ENCODE assay signal across 26 cellular contexts in genomic region chr12:120914794-120915193, GRCh38.
"Had no signal": no experiment of that assay in that cellular context is flagged by ENCODE, and none has a peak within 500 bp of the region (broad histone marks: within the 10 kb centered on the region; RNA-seq: fewer than 3 reads in every experiment).

No MANE protein-coding gene starts in this region.

- H3K27me3 ChIP-seq: cardiac muscle cell, esophagus muscularis mucosa, gastroesophageal sphincter, suprapubic skin, tibial nerve, uterus had no signal

- H3K9ac ChIP-seq: parathyroid adenoma had no signal

- H3K27ac Mint-ChIP-seq: activated naive CD4-positive, alpha-beta T cell treated with anti-CD3 and anti-CD28 coated beads for 36 hours; activated naive CD8-positive, alpha-beta T cell treated with anti-CD3 and anti-CD28 coated beads, Interleukin-2, amount 10 ng/mL, durations not matched to agents 7 days and 5 days; activated T-cell treated with anti-CD3 and anti-CD28 coated beads, Interleukin-2, amount 50 U/mL, for 72 hours; memory B cell; nephron progenitor cell; stimulated activated naive CD8-positive, alpha-beta T cell treated with anti-CD3 and anti-CD28 coated beads, Interleukin-15, amount 100 ng/mL, for 72 hours; T-cell; T-helper 2 cell treated with Interferon-gamma antibody and Interleukin-4, amounts not matched to agents 5 μg/mL and 100 μg/mL, for 36 hours had no signal

- H3K4me1 Mint-ChIP-seq: activated naive CD8-positive, alpha-beta T cell treated with anti-CD3 and anti-CD28 coated beads, Interleukin-2, amount 10 ng/mL, durations not matched to agents 7 days and 5 days; memory B cell; nephron progenitor cell; stimulated activated naive CD8-positive, alpha-beta T cell treated with anti-CD3 and anti-CD28 coated beads, Interleukin-15, amount 100 ng/mL, for 72 hours; T-cell had no signal

- DNase-seq: activated CD4-positive, alpha-beta T cell treated with anti-CD3 and anti-CD28 coated beads for 4 hours; activated CD4-positive, alpha-beta T cell treated with anti-CD3 and anti-CD28 coated beads, Interleukin-2, amount 50 U/mL, for 48 hours; activated effector memory CD4-positive, alpha-beta T cell treated with Interleukin-2 at 50 U/mL for 16 hours; activated naive CD4-positive, alpha-beta T cell treated with anti-CD3 and anti-CD28 coated beads for 36 hours; activated naive CD8-positive, alpha-beta T cell treated with anti-CD3 and anti-CD28 coated beads, Interleukin-2, amount 10 ng/mL, durations not matched to agents 7 days and 5 days; activated T-cell treated with anti-CD3 and anti-CD28 coated beads, Interleukin-2, amount 50 U/mL, for 72 hours; amniotic stem cell; hypothalamus; left cardiac atrium; mucosa of descending colon; nephron progenitor cell; nucleus accumbens; right cardiac atrium; stimulated activated CD4-positive, alpha-beta T cell treated with anti-CD3 and anti-CD28 coated beads, Interleukin-1b, Interleukin-23, amount 100 ng/mL, for 48 hours; stimulated activated naive CD8-positive, alpha-beta T cell treated with anti-CD3 and anti-CD28 coated beads, Interleukin-15, amount 100 ng/mL, for 72 hours; T-cell; uterus had no signal

- ATAC-seq: activated T-cell treated with anti-CD3 and anti-CD28 coated beads, Interleukin-2, amount 50 U/mL, for 72 hours; gastroesophageal sphincter; left cardiac atrium; mucosa of descending colon; right cardiac atrium; stimulated activated naive CD8-positive, alpha-beta T cell treated with anti-CD3 and anti-CD28 coated beads, Interleukin-15, amount 100 ng/mL, for 72 hours; T-cell had no signal

- H3K27ac ChIP-seq: cardiac muscle cell, esophagus muscularis mucosa, gastroesophageal sphincter, parathyroid adenoma, suprapubic skin, tibial nerve, uterus had no signal

- H2AFZ ChIP-seq: parathyroid adenoma had no signal

- H3K4me3 Mint-ChIP-seq: activated naive CD4-positive, alpha-beta T cell treated with anti-CD3 and anti-CD28 coated beads for 36 hours; activated naive CD8-positive, alpha-beta T cell treated with anti-CD3 and anti-CD28 coated beads, Interleukin-2, amount 10 ng/mL, durations not matched to agents 7 days and 5 days; activated T-cell treated with anti-CD3 and anti-CD28 coated beads, Interleukin-2, amount 50 U/mL, for 72 hours; memory B cell; nephron progenitor cell; stimulated activated naive CD8-positive, alpha-beta T cell treated with anti-CD3 and anti-CD28 coated beads, Interleukin-15, amount 100 ng/mL, for 72 hours; T-cell; T-helper 2 cell treated with Interferon-gamma antibody and Interleukin-4, amounts not matched to agents 5 μg/mL and 100 μg/mL, for 36 hours had no signal

- H3K36me3 ChIP-seq: cardiac muscle cell, esophagus muscularis mucosa, gastroesophageal sphincter, suprapubic skin, tibial nerve, uterus had no signal

- H3K79me2 ChIP-seq: parathyroid adenoma had no signal

- H3K4me3 ChIP-seq: cardiac muscle cell, esophagus muscularis mucosa, gastroesophageal sphincter, mucosa of descending colon, skin epidermis, suprapubic skin, tibial nerve, uterus had no signal

- H3K27me3 Mint-ChIP-seq: stimulated activated naive CD8-positive, alpha-beta T cell treated with anti-CD3 and anti-CD28 coated beads, Interleukin-15, amount 100 ng/mL, for 72 hours had no signal

- H3K4me1 ChIP-seq: esophagus muscularis mucosa, gastroesophageal sphincter, parathyroid adenoma, tibial nerve, uterus had no signal
